1 cellular context compared by ENCODE assay signal in genomic region chr6:121285041-121285440, GRCh38.
TF ChIP-seq lines count a peak whose summit lies in the region.

No MANE protein-coding gene starts in this region.

TF ChIP-seq in SK-N-SH, 30 proteins besides CTCF, POLR2A, EP300 and RAD21 (continued from another document):
- TF ChIP-seq REST (IDR thresholded peaks at IDR 0.05; ENCODE audit: low read depth, low read length) = no peak
